In the genomic region with DNA sequence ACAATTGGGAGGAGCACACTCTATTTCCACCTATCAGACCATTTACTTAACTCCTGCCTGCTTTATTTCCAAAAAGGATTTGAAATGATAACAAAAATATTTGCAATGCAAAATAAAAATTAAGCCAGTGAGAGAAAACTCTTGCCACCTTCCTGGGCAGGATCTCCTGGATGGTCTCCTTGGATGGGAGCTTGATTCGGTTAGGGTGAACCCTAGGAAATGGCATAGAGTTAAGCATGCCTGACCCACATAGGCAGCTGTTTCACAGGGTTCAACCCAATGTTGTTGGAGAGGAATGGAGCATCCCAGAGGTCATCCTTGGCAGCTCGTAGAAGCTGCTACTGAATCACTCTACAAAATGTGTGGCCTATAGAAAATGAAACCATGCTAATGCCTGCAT, we compare ENCODE assay signal across 14 cellular contexts.
DNase-seq lines count a peak whose midpoint lies in the region; ATAC-seq and TF ChIP-seq lines count a peak whose summit lies in the region.
"Had no signal": no experiment of that assay in that cellular context is flagged by ENCODE, and none has a peak within 500 bp of the region (broad histone marks: within the 10 kb centered on the region; RNA-seq: fewer than 3 reads in every experiment).

No MANE protein-coding gene starts in this region.

- no peaks in the 10 kb centered on the region for H3K27me3 Mint-ChIP-seq in CD4-positive, alpha-beta T cell
- no peaks in the 10 kb centered on the region for H3K27me3 Mint-ChIP-seq in activated naive CD8-positive, alpha-beta T cell treated with anti-CD3 and anti-CD28 coated beads for 36 hours
- no peaks in the 10 kb centered on the region for H3K27me3 Mint-ChIP-seq in naive thymus-derived CD8-positive, alpha-beta T cell

- intact Hi-C loops in A673 (cut with micrococcal nuclease; ENCODE audit: unreplicated experiment) = loop anchor here (2.0 to 5.0 kb wide), 3 partner anchors 33 to 343 kb away; no protein-coding TSS in a partner anchor
- intact Hi-C loops in CD4-positive, alpha-beta T cell (cut with DNase I, micrococcal nuclease) = loop anchor here (5.0 to 10.0 kb wide), 3 partner anchors 175 to 493 kb away; no protein-coding TSS in a partner anchor

- no peaks in the 10 kb centered on the region for H3K9me3 ChIP-seq in A673 (ENCODE audit: low read depth, low read length, poor library complexity, severe bottlenecking)
- no peaks in the 10 kb centered on the region for H3K9me3 ChIP-seq in CD4-positive, alpha-beta T cell (ENCODE audit: control insufficient read depth, low read length)

- H3K27ac Mint-ChIP-seq in CD4-positive, alpha-beta T cell = peak overlapping the region; percentile 82
- H3K27ac Mint-ChIP-seq in activated naive CD8-positive, alpha-beta T cell treated with anti-CD3 and anti-CD28 coated beads for 36 hours = peak overlapping the region; percentile 95
- H3K27ac Mint-ChIP-seq in naive thymus-derived CD8-positive, alpha-beta T cell = peak overlapping the region; percentile 77 to 100 (median 95)

- H3K27me3 ChIP-seq in A673 (replicated peaks; ENCODE audit: insufficient read depth, low read depth, low read length, poor library complexity) = no peaks in the 10 kb centered on the region
- H3K27me3 ChIP-seq in CD4-positive, alpha-beta T cell (ENCODE audit: control insufficient read depth, insufficient read depth, low read length) = no peaks in the 10 kb centered on the region

- POLR2A ChIA-PET in A673 (lab: Charles Lee; ENCODE audit: low non-redundant PET) = no interaction called here
- POLR2A ChIA-PET in CD4-positive, alpha-beta T cell (lab: Charles Lee) = no interaction called here
- POLR2A ChIA-PET in naive thymus-derived CD8-positive, alpha-beta T cell (lab: Charles Lee) = interaction anchor here (0.6 to 4.9 kb wide), 5 partner anchors 10 to 83 kb away, joined by 3 to 32 read pairs (median 3); a partner anchor contains a TSS

- BruUV-seq in A673 (replicated peaks; lab: Mats Ljungman, UMichigan) = no TSS peak

- peaks cover 90% of the 10 kb centered on the region for H3K4me1 ChIP-seq in A673 (ENCODE audit: insufficient read depth, low read length, poor library complexity, severe bottlenecking)

- no peaks in the 10 kb centered on the region for H3K9me3 Mint-ChIP-seq in CD4-positive, alpha-beta T cell
- peaks cover 2% of the 10 kb centered on the region for H3K9me3 Mint-ChIP-seq in activated naive CD8-positive, alpha-beta T cell treated with anti-CD3 and anti-CD28 coated beads for 36 hours
- no peaks in the 10 kb centered on the region for H3K9me3 Mint-ChIP-seq in naive thymus-derived CD8-positive, alpha-beta T cell

- CTCF ChIA-PET in A673 (lab: Charles Lee) = no interaction called here
- CTCF ChIA-PET in CD4-positive, alpha-beta T cell (lab: Charles Lee) = no interaction called here

- no peak for DNase-seq in A673 (ENCODE audit: low spot score)
- DNase-seq in CD4-positive, alpha-beta T cell = no peak
- DNase-seq in activated naive CD8-positive, alpha-beta T cell treated with anti-CD3 and anti-CD28 coated beads for 36 hours = no peak
- no peak for DNase-seq in naive thymus-derived CD8-positive, alpha-beta T cell
- no peak for DNase-seq in SKM-1 treated with dmso at 0.1 percent for 144 hours (lab: John Stamatoyannopoulos, UW; ENCODE audit: unreplicated experiment)
- DNase-seq: activated CD4-positive, alpha-beta T cell treated with anti-CD3 and anti-CD28 coated beads, Interleukin-2, amount 50 U/mL, for 48 hours; amniotic stem cell; GDM1; HCEC 1CT; NCI-H2227 treated with DMSO at 0.1 percent for 48 hours; stimulated activated CD4-positive, alpha-beta T cell treated with anti-CD3 and anti-CD28 coated beads, Interleukin-4, amount 100 ng/mL, for 24 hours had no signal

- peaks cover 99% of the 10 kb centered on the region for H3K36me3 Mint-ChIP-seq in CD4-positive, alpha-beta T cell (ENCODE audit: low read depth)
- H3K36me3 Mint-ChIP-seq in activated naive CD8-positive, alpha-beta T cell treated with anti-CD3 and anti-CD28 coated beads for 36 hours = peaks cover 82% of the 10 kb centered on the region
- H3K36me3 Mint-ChIP-seq in naive thymus-derived CD8-positive, alpha-beta T cell = peaks cover 11 to 97% (median 66%) of the 10 kb centered on the region in 3 donors

- peaks cover 5% of the 10 kb centered on the region for H3K36me3 ChIP-seq in A673 (ENCODE audit: insufficient read depth, low read length, poor library complexity, severe bottlenecking)

- H3K4me1 Mint-ChIP-seq in CD4-positive, alpha-beta T cell (ENCODE audit: low read depth) = peaks cover 87% of the 10 kb centered on the region
- peaks cover 89% of the 10 kb centered on the region for H3K4me1 Mint-ChIP-seq in activated naive CD8-positive, alpha-beta T cell treated with anti-CD3 and anti-CD28 coated beads for 36 hours
- H3K4me1 Mint-ChIP-seq in naive thymus-derived CD8-positive, alpha-beta T cell = peaks cover 54 to 96% (median 91%) of the 10 kb centered on the region in 4 donors

- H3K4me3 Mint-ChIP-seq in CD4-positive, alpha-beta T cell = no peak overlapping the region
- no peak overlapping the region for H3K4me3 Mint-ChIP-seq in activated naive CD8-positive, alpha-beta T cell treated with anti-CD3 and anti-CD28 coated beads for 36 hours
- peak overlapping the region in 8 of 10 donors; percentile 23 to 65 (median 42) for H3K4me3 Mint-ChIP-seq in naive thymus-derived CD8-positive, alpha-beta T cell

- H3K27ac ChIP-seq in A673 (ENCODE audit: low read depth, low read length, poor library complexity, severe bottlenecking) = peak overlapping the region; percentile 77
- H3K27ac ChIP-seq in CD4-positive, alpha-beta T cell (ENCODE audit: low read depth, low read length) = peak overlapping the region; percentile 9

- H3K4me3 ChIP-seq in A673 (ENCODE audit: low read depth, low read length, poor library complexity, severe bottlenecking) = no peak overlapping the region

- no peak for ATAC-seq in CD4-positive, alpha-beta T cell (ENCODE audit: poor library complexity)
- ATAC-seq in naive thymus-derived CD8-positive, alpha-beta T cell = no peak
- ATAC-seq in GM21390 (IDR thresholded peaks at IDR 0.05; ENCODE audit: unreplicated experiment) (no peak), HG02981 (IDR thresholded peaks at IDR 0.05; ENCODE audit: unreplicated experiment) (no peak), GM18519 (IDR thresholded peaks at IDR 0.05; ENCODE audit: low FRiP score, unreplicated experiment) (no peak)

- no peak for TF ChIP-seq CTCF in A673 (conservative IDR thresholded peaks at IDR 0.05; ENCODE audit: low read depth, low read length)
- TF ChIP-seq CTCF in CD4-positive, alpha-beta T cell (IDR thresholded peaks at IDR 0.05) = no peak

Comparison
In these comparisons a context has a peak if more than half of its experiments do, and no peak if none do; other contexts are left out.
1. H3K4me3 Mint-ChIP-seq: peak in naive thymus-derived CD8-positive, alpha-beta T cell (8 of 10); none in CD4-positive, alpha-beta T cell (single experiment) and activated naive CD8-positive, alpha-beta T cell treated with anti-CD3 and anti-CD28 coated beads for 36 hours (single experiment).
2. Peak in every context shown above with its lines, with median percentiles within 50 percentile points of each other: H3K27ac Mint-ChIP-seq.